In the genomic region with DNA sequence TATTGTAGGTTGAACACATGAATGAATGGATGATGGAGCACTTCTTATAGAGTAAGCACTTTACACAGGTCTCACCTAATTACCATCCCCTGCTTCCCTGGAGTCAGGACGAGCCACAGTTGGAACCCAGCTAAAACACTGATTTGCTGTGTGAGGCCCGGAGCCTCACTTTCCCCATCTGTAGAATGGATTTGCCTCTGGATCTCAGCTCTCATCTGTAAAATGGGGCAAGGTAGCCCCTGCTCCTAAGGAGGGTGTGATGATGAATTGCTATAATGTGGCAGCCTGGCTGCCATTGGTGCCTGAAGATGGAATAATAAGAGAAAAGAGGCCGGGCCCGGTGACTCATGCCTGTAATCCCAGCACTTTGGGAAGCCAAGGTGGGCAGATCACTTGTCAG, we compare ENCODE assay signal across 22 cellular contexts. TPM values are rescaled to one million over a fixed set of nuclear protein-coding genes. Genes with fewer than 3 reads are reported as not detected.
DNase-seq lines count a peak whose midpoint lies in the region; ATAC-seq and TF ChIP-seq lines count a peak whose summit lies in the region.
"Had no signal": no experiment of that assay in that cellular context is flagged by ENCODE, and none has a peak within 500 bp of the region (broad histone marks: within the 10 kb centered on the region; RNA-seq: fewer than 3 reads in every experiment).

No MANE protein-coding gene starts in this region.

- peaks cover 5% of the 10 kb centered on the region for H3K27me3 Mint-ChIP-seq in Caco-2 (ENCODE audit: insufficient read depth, unreplicated experiment)
- peaks cover 49% of the 10 kb centered on the region for H3K27me3 Mint-ChIP-seq in mesothelial cell of epicardium (ENCODE audit: low read depth)
- H3K27me3 Mint-ChIP-seq in activated T-helper 2 cell treated with anti-CD3 and anti-CD28 coated beads, Interferon-gamma antibody, Interleukin-2, Interleukin-4, amounts not matched to agents 10 μg/mL and 5 μg/mL and 100 μg/mL, durations not matched to agents 14 hours and 24 hours and 36 hours (ENCODE audit: low read depth) = peaks cover 38% of the 10 kb centered on the region
- H3K27me3 Mint-ChIP-seq in activated CD4-positive, alpha-beta memory T cell treated with anti-CD3 and anti-CD28 coated beads for 36 hours = peaks cover 39% of the 10 kb centered on the region

- H3K4me1 ChIP-seq in Caco-2 = 0 out of 2 replicates have a peak, but pooled peaks cover 5% of the 10 kb centered on the region

- DNase-seq in Caco-2 (no peak), M059J (ENCODE audit: low read depth) (peak; percentile 30), mesothelial cell of epicardium (ENCODE audit: low spot score in 2 of 2, unreplicated experiment in 2 of 2) (no peak)
- DNase-seq in stimulated activated effector memory CD8-positive, alpha-beta T cell treated with anti-CD3 and anti-CD28 coated beads, Interleukin-12 subunit alpha, Interleukin-12 subunit beta, amount 100 ng/mL, for 72 hours (ENCODE audit: low spot score in 2 of 2) = no peak
- DNase-seq in activated T-helper 2 cell treated with anti-CD3 and anti-CD28 coated beads, Interferon-gamma antibody, Interleukin-2, Interleukin-4, amounts not matched to agents 10 μg/mL and 5 μg/mL and 100 μg/mL, durations not matched to agents 14 hours and 24 hours and 36 hours (ENCODE audit: low spot score) = no peak
- no peak for DNase-seq in activated CD4-positive, alpha-beta memory T cell treated with anti-CD3 and anti-CD28 coated beads for 36 hours
- DNase-seq: activated CD4-positive, alpha-beta memory T cell treated with anti-CD3 and anti-CD28 coated beads, Interleukin-2, amount 10 ng/mL, durations not matched to agents 7 days and 5 days; activated gamma-delta T cell treated with Interleukin-2 at 50 U/mL for 16 hours; adrenal gland; DMS53; effector CD4-positive, alpha-beta T cell; left ventricle myocardium inferior; mesendoderm; NCI-H1105 treated with DMSO at 0.1 percent for 48 hours; NCI-H2029; NCI-H2227 treated with DMSO at 0.1 percent for 48 hours; NCI-H69; right cardiac atrium; stimulated activated CD4-positive, alpha-beta T cell treated with anti-CD3 and anti-CD28 coated beads, Interleukin-2, amount 100 ng/mL, for 48 hours; upper lobe of left lung had no signal

- POLR2A ChIA-PET in Caco-2 (lab: Charles Lee) = no interaction called here
- POLR2A ChIA-PET in activated CD4-positive, alpha-beta memory T cell treated with anti-CD3 and anti-CD28 coated beads for 36 hours (lab: Charles Lee) = no interaction called here

- no peak overlapping the region for H3K4me3 ChIP-seq in Caco-2 (ENCODE audit: low read depth, low read length)
- H3K4me3 ChIP-seq: adrenal gland, left ventricle myocardium inferior, upper lobe of left lung had no signal

- peaks cover 12% of the 10 kb centered on the region for H3K36me3 Mint-ChIP-seq in Caco-2 (ENCODE audit: insufficient read depth, unreplicated experiment)
- H3K36me3 Mint-ChIP-seq in mesothelial cell of epicardium = no peaks in the 10 kb centered on the region
- H3K36me3 Mint-ChIP-seq in stimulated activated effector memory CD8-positive, alpha-beta T cell treated with anti-CD3 and anti-CD28 coated beads, Interleukin-12 subunit alpha, Interleukin-12 subunit beta, amount 100 ng/mL, for 72 hours = no peaks in the 10 kb centered on the region
- H3K36me3 Mint-ChIP-seq in activated T-helper 2 cell treated with anti-CD3 and anti-CD28 coated beads, Interferon-gamma antibody, Interleukin-2, Interleukin-4, amounts not matched to agents 10 μg/mL and 5 μg/mL and 100 μg/mL, durations not matched to agents 14 hours and 24 hours and 36 hours (ENCODE audit: low read depth) = no peaks in the 10 kb centered on the region
- no peaks in the 10 kb centered on the region for H3K36me3 Mint-ChIP-seq in activated CD4-positive, alpha-beta memory T cell treated with anti-CD3 and anti-CD28 coated beads for 36 hours

- H3K36me3 ChIP-seq in Caco-2 (ENCODE audit: control insufficient read depth, insufficient read depth, low read length) = no peaks in the 10 kb centered on the region
- H3K36me3 ChIP-seq: adrenal gland, left ventricle myocardium inferior, upper lobe of left lung had no signal

- no peaks in the 10 kb centered on the region for H3K4me1 Mint-ChIP-seq in Caco-2 (ENCODE audit: low read depth, unreplicated experiment)
- peaks cover 19% of the 10 kb centered on the region for H3K4me1 Mint-ChIP-seq in mesothelial cell of epicardium
- H3K4me1 Mint-ChIP-seq in stimulated activated effector memory CD8-positive, alpha-beta T cell treated with anti-CD3 and anti-CD28 coated beads, Interleukin-12 subunit alpha, Interleukin-12 subunit beta, amount 100 ng/mL, for 72 hours = peaks cover 15% of the 10 kb centered on the region
- peaks cover 6% of the 10 kb centered on the region for H3K4me1 Mint-ChIP-seq in activated T-helper 2 cell treated with anti-CD3 and anti-CD28 coated beads, Interferon-gamma antibody, Interleukin-2, Interleukin-4, amounts not matched to agents 10 μg/mL and 5 μg/mL and 100 μg/mL, durations not matched to agents 14 hours and 24 hours and 36 hours (ENCODE audit: low read depth)
- peaks cover 11% of the 10 kb centered on the region for H3K4me1 Mint-ChIP-seq in activated CD4-positive, alpha-beta memory T cell treated with anti-CD3 and anti-CD28 coated beads for 36 hours (ENCODE audit: low read depth)

- no peak for ATAC-seq in stimulated activated effector memory CD8-positive, alpha-beta T cell treated with anti-CD3 and anti-CD28 coated beads, Interleukin-12 subunit alpha, Interleukin-12 subunit beta, amount 100 ng/mL, for 72 hours
- no peak for ATAC-seq in GM21825 (IDR thresholded peaks at IDR 0.05; ENCODE audit: unreplicated experiment)
- ATAC-seq: activated CD4-positive, CD25-positive, alpha-beta regulatory T cell treated with anti-CD3 and anti-CD28 coated beads, Interleukin-2, amount 50 U/mL, for 24 hours; right cardiac atrium had no signal

- H3K9me3 ChIP-seq in Caco-2 = no peaks in the 10 kb centered on the region
- H3K9me3 ChIP-seq: adrenal gland had no signal

- H3K27me3 ChIP-seq in Caco-2 (replicated peaks; ENCODE audit: control insufficient read depth, insufficient read depth, low read length) = no peaks in the 10 kb centered on the region

- CTCF ChIA-PET in Caco-2 (lab: Charles Lee) = no interaction called here
- CTCF ChIA-PET in activated CD4-positive, alpha-beta memory T cell treated with anti-CD3 and anti-CD28 coated beads for 36 hours (lab: Charles Lee) = no interaction called here

- no peak for TF ChIP-seq CTCF in Caco-2 (IDR thresholded peaks at IDR 0.05; ENCODE audit: insufficient read depth in 1 of 2, low read depth in 1 of 2, low read length in 1 of 2, severe bottlenecking in 1 of 2, unreplicated experiment in 1 of 2)
- no peak for TF ChIP-seq CTCF in mesothelial cell of epicardium (IDR thresholded peaks at IDR 0.05; ENCODE audit: unreplicated experiment)

- no TSS peak for BruUV-seq in Caco-2 (replicated peaks; lab: Mats Ljungman, UMichigan)

- H3K9me3 Mint-ChIP-seq in Caco-2 (ENCODE audit: unreplicated experiment) = no peaks in the 10 kb centered on the region
- no peaks in the 10 kb centered on the region for H3K9me3 Mint-ChIP-seq in mesothelial cell of epicardium
- H3K9me3 Mint-ChIP-seq in stimulated activated effector memory CD8-positive, alpha-beta T cell treated with anti-CD3 and anti-CD28 coated beads, Interleukin-12 subunit alpha, Interleukin-12 subunit beta, amount 100 ng/mL, for 72 hours = no peaks in the 10 kb centered on the region
- no peaks in the 10 kb centered on the region for H3K9me3 Mint-ChIP-seq in activated T-helper 2 cell treated with anti-CD3 and anti-CD28 coated beads, Interferon-gamma antibody, Interleukin-2, Interleukin-4, amounts not matched to agents 10 μg/mL and 5 μg/mL and 100 μg/mL, durations not matched to agents 14 hours and 24 hours and 36 hours
- H3K9me3 Mint-ChIP-seq in activated CD4-positive, alpha-beta memory T cell treated with anti-CD3 and anti-CD28 coated beads for 36 hours = no peaks in the 10 kb centered on the region
- H3K9me3 Mint-ChIP-seq: activated CD4-positive, alpha-beta memory T cell treated with anti-CD3 and anti-CD28 coated beads, Interleukin-2, amount 10 ng/mL, durations not matched to agents 7 days and 5 days had no signal

- H3K27ac Mint-ChIP-seq in Caco-2 (ENCODE audit: unreplicated experiment) (no peak overlapping the region), mesothelial cell of epicardium (no peak overlapping the region)
- no peak overlapping the region for H3K27ac Mint-ChIP-seq in stimulated activated effector memory CD8-positive, alpha-beta T cell treated with anti-CD3 and anti-CD28 coated beads, Interleukin-12 subunit alpha, Interleukin-12 subunit beta, amount 100 ng/mL, for 72 hours
- no peak overlapping the region for H3K27ac Mint-ChIP-seq in activated T-helper 2 cell treated with anti-CD3 and anti-CD28 coated beads, Interferon-gamma antibody, Interleukin-2, Interleukin-4, amounts not matched to agents 10 μg/mL and 5 μg/mL and 100 μg/mL, durations not matched to agents 14 hours and 24 hours and 36 hours
- no peak overlapping the region for H3K27ac Mint-ChIP-seq in activated CD4-positive, alpha-beta memory T cell treated with anti-CD3 and anti-CD28 coated beads for 36 hours
- H3K27ac Mint-ChIP-seq: activated CD4-positive, alpha-beta memory T cell treated with anti-CD3 and anti-CD28 coated beads, Interleukin-2, amount 10 ng/mL, durations not matched to agents 7 days and 5 days had no signal

- intact Hi-C loops in Caco-2 (cut with micrococcal nuclease; ENCODE audit: unreplicated experiment) = no loop called here
- intact Hi-C loops in activated T-helper 2 cell treated with anti-CD3 and anti-CD28 coated beads, Interferon-gamma antibody, Interleukin-2, Interleukin-4, amounts not matched to agents 10 μg/mL and 5 μg/mL and 100 μg/mL, durations not matched to agents 14 hours and 24 hours and 36 hours (cut with micrococcal nuclease) = no loop called here
- intact Hi-C loops in activated CD4-positive, alpha-beta memory T cell treated with anti-CD3 and anti-CD28 coated beads for 36 hours (cut with micrococcal nuclease) = no loop called here

- peak overlapping the region; percentile 82 for H3K4me3 Mint-ChIP-seq in Caco-2 (ENCODE audit: unreplicated experiment)
- H3K4me3 Mint-ChIP-seq in mesothelial cell of epicardium = peak overlapping the region; percentile 61
- H3K4me3 Mint-ChIP-seq in stimulated activated effector memory CD8-positive, alpha-beta T cell treated with anti-CD3 and anti-CD28 coated beads, Interleukin-12 subunit alpha, Interleukin-12 subunit beta, amount 100 ng/mL, for 72 hours = peak overlapping the region; percentile 44
- H3K4me3 Mint-ChIP-seq in activated T-helper 2 cell treated with anti-CD3 and anti-CD28 coated beads, Interferon-gamma antibody, Interleukin-2, Interleukin-4, amounts not matched to agents 10 μg/mL and 5 μg/mL and 100 μg/mL, durations not matched to agents 14 hours and 24 hours and 36 hours (ENCODE audit: low read depth) = no peak overlapping the region
- no peak overlapping the region for H3K4me3 Mint-ChIP-seq in activated CD4-positive, alpha-beta memory T cell treated with anti-CD3 and anti-CD28 coated beads for 36 hours

RNA-seq across cellular contexts. Expression of gene PTPRS, which starts 1.4 kb away (rescaled TPM):
- total RNA-seq in Caco-2 (2022) (65.0 and 65.6 TPM in 2 replicates), mesothelial cell of epicardium (235 to 241 TPM (median 240 TPM) in 3 replicates)
- total RNA-seq in M059J (2014; rRNA removed; shearing (Covaris generic)) = 37.8 and 96.6 TPM in 2 replicates
- total RNA-seq in activated T-helper 2 cell treated with anti-CD3 and anti-CD28 coated beads, Interferon-gamma antibody, Interleukin-2, Interleukin-4, amounts not matched to agents 10 μg/mL and 5 μg/mL and 100 μg/mL, durations not matched to agents 14 hours and 24 hours and 36 hours = 0.21 and 0.32 TPM in 2 replicates
- under 1 TPM; 0.39 to 0.69 TPM for total RNA-seq in activated CD4-positive, alpha-beta memory T cell treated with anti-CD3 and anti-CD28 coated beads for 36 hours
- total RNA-seq: activated CD4-positive, alpha-beta memory T cell treated with anti-CD3 and anti-CD28 coated beads, Interleukin-2, amount 10 ng/mL, durations not matched to agents 7 days and 5 days had no signal

Comparison
In these comparisons a context has a peak if more than half of its experiments do, and no peak if none do; other contexts are left out.
1. H3K4me3 Mint-ChIP-seq: peak in Caco-2 (single experiment), mesothelial cell of epicardium (single experiment) and stimulated activated effector memory CD8-positive, alpha-beta T cell treated with anti-CD3 and anti-CD28 coated beads, Interleukin-12 subunit alpha, Interleukin-12 subunit beta, amount 100 ng/mL, for 72 hours (single experiment); none in activated T-helper 2 cell treated with anti-CD3 and anti-CD28 coated beads, Interferon-gamma antibody, Interleukin-2, Interleukin-4, amounts not matched to agents 10 μg/mL and 5 μg/mL and 100 μg/mL, durations not matched to agents 14 hours and 24 hours and 36 hours (single experiment) and activated CD4-positive, alpha-beta memory T cell treated with anti-CD3 and anti-CD28 coated beads for 36 hours (single experiment).
2. RNA of gene PTPRS, which starts 1.4 kb away (total RNA-seq): 235 to 241 TPM in mesothelial cell of epicardium, 37.8 to 96.6 TPM in M059J and 65.0 to 65.6 TPM in Caco-2; 0.39 to 0.69 TPM in activated CD4-positive, alpha-beta memory T cell treated with anti-CD3 and anti-CD28 coated beads for 36 hours and 0.21 to 0.32 TPM in activated T-helper 2 cell treated with anti-CD3 and anti-CD28 coated beads, Interferon-gamma antibody, Interleukin-2, Interleukin-4, amounts not matched to agents 10 μg/mL and 5 μg/mL and 100 μg/mL, durations not matched to agents 14 hours and 24 hours and 36 hours; every median in the first group is over 10 times any median in the second.